In the genomic region with DNA sequence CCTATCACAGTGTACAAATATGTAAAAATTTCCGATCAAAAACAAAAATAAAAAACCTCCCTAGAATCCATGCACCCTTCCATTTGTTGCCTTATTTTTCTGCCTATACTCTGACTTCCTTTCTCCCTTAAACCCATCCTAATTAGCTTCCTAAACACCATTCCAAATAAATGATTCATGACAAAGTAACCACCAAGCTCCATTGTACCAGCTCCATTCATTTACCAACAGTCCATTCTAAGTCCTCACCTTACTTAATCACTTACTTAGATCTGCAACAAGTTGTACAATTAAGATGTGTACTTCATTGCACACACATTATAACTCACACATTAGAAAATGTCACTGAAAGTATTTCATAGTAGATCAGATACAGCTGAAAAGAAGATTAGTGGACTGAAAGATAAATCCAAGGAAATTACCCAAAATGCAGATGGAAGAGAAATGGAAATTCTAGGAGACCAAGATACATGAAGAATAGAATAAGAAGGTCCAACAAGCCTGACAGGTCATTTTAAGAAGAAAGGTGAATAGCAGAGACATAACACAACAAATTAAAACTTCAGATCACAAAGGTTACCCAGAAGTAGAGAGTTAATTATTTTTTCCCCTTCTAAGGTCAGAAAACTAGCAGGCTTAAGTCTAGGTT, we compare ENCODE assay signal across 15 cellular contexts.
DNase-seq lines count a peak whose midpoint lies in the region; ATAC-seq and TF ChIP-seq lines count a peak whose summit lies in the region.
"Had no signal": no experiment of that assay in that cellular context is flagged by ENCODE, and none has a peak within 500 bp of the region (broad histone marks: within the 10 kb centered on the region; RNA-seq: fewer than 3 reads in every experiment).

No MANE protein-coding gene starts in this region.

- 84 to 100% methylated on average over 1 of the region's 1 CpG for WGBS in endodermal cell (ENCODE audit: insufficient coverage in 1 of 2, insufficient read length in 1 of 2), 2 experiments

- no peak for ATAC-seq in HG03565 (IDR thresholded peaks at IDR 0.05; ENCODE audit: unreplicated experiment)

- H3K4me3 Mint-ChIP-seq in endodermal cell (no peak overlapping the region), endothelial cell (ENCODE audit: unreplicated experiment) (no peak overlapping the region)
- H3K4me3 Mint-ChIP-seq: CD8-positive, alpha-beta memory T cell; H9 had no signal

- H3K4me1 ChIP-seq in HEK293 (ENCODE audit: control insufficient read depth, insufficient read depth, low read length) (no peaks in the 10 kb centered on the region), endodermal cell (ENCODE audit: control insufficient read depth, insufficient read depth, low read length) (no peaks in the 10 kb centered on the region)

- H3K27ac ChIP-seq in HEK293 (ENCODE audit: extremely low read depth, low read depth, low read length) (no peak overlapping the region), RWPE1 (no peak overlapping the region), endodermal cell (ENCODE audit: low read depth, low read length) (no peak overlapping the region)
- H3K27ac ChIP-seq: BLaER1 treated with 17β-estradiol and CSF1 and Interleukin-3, amounts not matched to agents 10 nM and 100 nM; SK-N-MC had no signal

- H3K36me3 Mint-ChIP-seq in endodermal cell (ENCODE audit: low read depth): peaks cover 11% of the 10 kb centered on the region
- H3K36me3 Mint-ChIP-seq in endothelial cell (ENCODE audit: low read depth, unreplicated experiment): no peaks in the 10 kb centered on the region

- H3K4me3 ChIP-seq in HEK293 (ENCODE audit: low read depth, low read length) (no peak overlapping the region), endodermal cell (ENCODE audit: low read length) (peak overlapping the region; percentile 41)
- H3K4me3 ChIP-seq: BLaER1 treated with 17β-estradiol and CSF1 and Interleukin-3, amounts not matched to agents 10 nM and 100 nM; SK-N-MC had no signal

- TF ChIP-seq CTCF in HEK293 (tag by site-specific recombination; IDR thresholded peaks at IDR 0.05): no peak
- no peak for TF ChIP-seq CTCF in RWPE1 (conservative IDR thresholded peaks at IDR 0.05; ENCODE audit: low read depth)
- no peak for TF ChIP-seq CTCF in endodermal cell (conservative IDR thresholded peaks at IDR 0.05)
- TF ChIP-seq CTCF in endothelial cell (IDR thresholded peaks at IDR 0.05; ENCODE audit: unreplicated experiment): no peak

- no peak overlapping the region for H3K27ac Mint-ChIP-seq in endodermal cell
- H3K27ac Mint-ChIP-seq in endothelial cell (ENCODE audit: unreplicated experiment): no peak overlapping the region
- H3K27ac Mint-ChIP-seq: CD8-positive, alpha-beta memory T cell; H9 had no signal

- H3K27me3 Mint-ChIP-seq in endodermal cell (ENCODE audit: insufficient read depth) (no peaks in the 10 kb centered on the region), endothelial cell (ENCODE audit: unreplicated experiment) (no peaks in the 10 kb centered on the region)
- H3K27me3 Mint-ChIP-seq: CD8-positive, alpha-beta memory T cell had no signal

- CTCF ChIA-PET in HEK293 (lab: Yijun Ruan, JAX) (no interaction called here), RWPE1 (lab: Yijun Ruan, JAX) (no interaction called here)

- no peaks in the 10 kb centered on the region for H3K27me3 ChIP-seq in endodermal cell (ENCODE audit: control insufficient read depth, insufficient read depth, low read length, poor library complexity, severe bottlenecking)
- H3K27me3 ChIP-seq: BLaER1 treated with 17β-estradiol and CSF1 and Interleukin-3, amounts not matched to agents 10 nM and 100 nM had no signal

- H3K4me1 Mint-ChIP-seq in endodermal cell (no peaks in the 10 kb centered on the region), endothelial cell (ENCODE audit: unreplicated experiment) (no peaks in the 10 kb centered on the region)
- H3K4me1 Mint-ChIP-seq: H9 had no signal

- no peaks in the 10 kb centered on the region for H3K36me3 ChIP-seq in HEK293 (ENCODE audit: control insufficient read depth in 2 of 2, insufficient read depth in 1 of 2, low read length in 2 of 2)
- no peaks in the 10 kb centered on the region for H3K36me3 ChIP-seq in endodermal cell (ENCODE audit: control insufficient read depth, insufficient read depth, low read length)

- peak; percentile 8 for DNase-seq in RWPE1 (ENCODE audit: low spot score)
- DNase-seq in endodermal cell: no peak
- DNase-seq in kidney tubule cell (ENCODE audit: low spot score): peak; percentile 43
- no peak for DNase-seq in endothelial cell (ENCODE audit: low spot score)
- no peak for DNase-seq in CD1c-positive myeloid dendritic cell (ENCODE audit: extremely low spot score)
- DNase-seq: CD8-positive, alpha-beta memory T cell; DMS79 treated with DMSO at 0.1 percent for 48 hours; H9; KBM-7; NCI-H1694 treated with DMSO at 0.1 percent for 48 hours; SHP77 had no signal

- H3K9me3 Mint-ChIP-seq in endodermal cell: peaks cover 5% of the 10 kb centered on the region
- H3K9me3 Mint-ChIP-seq in endothelial cell (ENCODE audit: unreplicated experiment): no peaks in the 10 kb centered on the region
- H3K9me3 Mint-ChIP-seq: H9 had no signal

- POLR2A ChIA-PET in HEK293 (lab: Yijun Ruan, JAX): no interaction called here
- POLR2A ChIA-PET in RWPE1 (lab: Yijun Ruan, JAX; ENCODE audit: low non-redundant PET): no interaction called here

- H3K9me3 ChIP-seq in HEK293 (ENCODE audit: control insufficient read depth, insufficient read depth, low read depth, low read length): peaks cover 2% of the 10 kb centered on the region; the same call in 1 of the 2 replicates
- peaks cover 17% of the 10 kb centered on the region for H3K9me3 ChIP-seq in endodermal cell (ENCODE audit: control insufficient read depth, low read length)

- H3K9ac ChIP-seq in endodermal cell (ENCODE audit: extremely low read depth, low read length, poor library complexity, severe bottlenecking): no peak overlapping the region
- H3K9ac ChIP-seq: BLaER1 treated with 17β-estradiol and CSF1 and Interleukin-3, amounts not matched to agents 10 nM and 100 nM had no signal

TF ChIP-seq in HEK293, 187 proteins besides CTCF, POLR2A, EP300 and RAD21:
- TF ChIP-seq, protein P1, sequence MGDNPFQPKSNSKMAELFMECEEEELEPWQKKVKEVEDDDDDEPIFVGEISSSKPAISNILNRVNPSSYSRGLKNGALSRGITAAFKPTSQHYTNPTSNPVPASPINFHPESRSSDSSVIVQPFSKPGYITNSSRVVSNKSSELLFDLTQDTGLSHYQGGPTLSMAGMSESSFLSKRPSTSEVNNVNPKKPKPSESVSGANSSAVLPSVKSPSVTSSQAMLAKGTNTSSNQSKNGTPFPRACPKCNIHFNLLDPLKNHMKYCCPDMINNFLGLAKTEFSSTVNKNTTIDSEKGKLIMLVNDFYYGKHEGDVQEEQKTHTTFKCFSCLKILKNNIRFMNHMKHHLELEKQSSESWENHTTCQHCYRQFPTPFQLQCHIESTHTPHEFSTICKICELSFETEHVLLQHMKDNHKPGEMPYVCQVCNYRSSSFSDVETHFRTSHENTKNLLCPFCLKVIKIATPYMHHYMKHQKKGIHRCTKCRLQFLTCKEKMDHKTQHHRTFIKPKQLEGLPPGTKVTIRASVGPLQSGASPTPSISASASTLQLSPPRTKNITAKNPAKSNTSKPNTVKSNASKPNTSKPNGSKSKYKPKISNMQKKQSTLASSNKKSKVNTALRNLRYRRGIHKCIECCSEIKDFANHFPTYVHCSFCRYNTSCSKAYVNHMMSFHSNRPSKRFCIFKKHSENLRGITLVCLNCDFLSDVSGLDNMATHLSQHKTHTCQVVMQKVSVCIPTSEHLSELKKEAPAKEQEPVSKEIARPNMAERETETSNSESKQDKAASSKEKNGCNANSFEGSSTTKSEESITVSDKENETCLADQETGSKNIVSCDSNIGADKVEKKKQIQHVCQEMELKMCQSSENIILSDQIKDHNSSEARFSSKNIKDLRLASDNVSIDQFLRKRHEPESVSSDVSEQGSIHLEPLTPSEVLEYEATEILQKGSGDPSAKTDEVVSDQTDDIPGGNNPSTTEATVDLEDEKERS (tag by site-specific recombination; IDR thresholded peaks at IDR 0.05): peak; percentile 84; the same call in 1 of the 2 replicates
- TF ChIP-seq ZNF133 (tag by site-specific recombination; IDR thresholded peaks at IDR 0.05) (peak; percentile 56; the same call in 1 of the 2 replicates), MYNN (tag by site-specific recombination; IDR thresholded peaks at IDR 0.05; ENCODE audit: borderline replicate concordance) (no peak), ZNF114 (tag by site-specific recombination; IDR thresholded peaks at IDR 0.05) (0 out of 2 replicates have a peak, but pooled peaks have one; percentile 37)

Comparison
In these comparisons a context has a peak if more than half of its experiments do, and no peak if none do; other contexts are left out.
1. DNase-seq: peak in RWPE1 (single experiment) and kidney tubule cell (single experiment); none in endodermal cell (single experiment), endothelial cell (single experiment) and CD1c-positive myeloid dendritic cell (single experiment).